Comparison of ENCODE assay signal across 17 cellular contexts in genomic region chr16:80460004-80460403, GRCh38.
"Had no signal": no experiment of that assay in that cellular context is flagged by ENCODE, and none has a peak within 500 bp of the region (broad histone marks: within the 10 kb centered on the region; RNA-seq: fewer than 3 reads in every experiment).

No MANE protein-coding gene starts in this region.

- DNase-seq: activated CD4-positive, alpha-beta T cell treated with anti-CD3 and anti-CD28 coated beads, Interleukin-2, amount 50 U/mL, for 48 hours; activated CD8-positive, alpha-beta memory T cell treated with anti-CD3 and anti-CD28 coated beads, Interleukin-2, amount 10 ng/mL, durations not matched to agents 7 days and 5 days; activated naive CD4-positive, alpha-beta T cell treated with anti-CD3 and anti-CD28 coated beads for 36 hours; activated naive CD8-positive, alpha-beta T cell treated with anti-CD3 and anti-CD28 coated beads, Interleukin-2, amount 50 U/mL, for 24 hours; activated T-cell treated with anti-CD3 and anti-CD28 coated beads, Interleukin-2, amount 50 U/mL, for 1 hour; dorsolateral prefrontal cortex; foreskin keratinocyte; head of caudate nucleus; midbrain; stimulated activated CD4-positive, alpha-beta T cell treated with anti-CD3 and anti-CD28 coated beads, Interleukin-2, amount 100 ng/mL, for 48 hours; stimulated activated naive B cell treated with anti-CD40 and anti-IgM and Interleukin-4, amounts not matched to agents 10 μg/mL and 1 μg/mL and 100 μg/mL, for 72 hours; T-helper 1 cell; T1000 had no signal

- FAIRE-seq: endometrium had no signal

- H3K4me1 ChIP-seq: ascending aorta, foreskin keratinocyte, parathyroid adenoma had no signal

- H3K4me3 ChIP-seq: ascending aorta, dorsolateral prefrontal cortex, lung had no signal

- H3K9me3 ChIP-seq: ascending aorta had no signal

- H3K27me3 ChIP-seq: ascending aorta had no signal

- H3K36me3 ChIP-seq: ascending aorta had no signal

- H3K27ac ChIP-seq: ascending aorta, dorsolateral prefrontal cortex, foreskin keratinocyte, parathyroid adenoma had no signal

- ATAC-seq: activated CD8-positive, alpha-beta memory T cell treated with anti-CD3 and anti-CD28 coated beads, Interleukin-2, amount 10 ng/mL, durations not matched to agents 7 days and 5 days; activated naive CD8-positive, alpha-beta T cell treated with anti-CD3 and anti-CD28 coated beads, Interleukin-2, amount 50 U/mL, for 24 hours; foreskin keratinocyte; stimulated activated naive B cell treated with anti-CD40 and anti-IgM and Interleukin-4, amounts not matched to agents 10 μg/mL and 1 μg/mL and 100 μg/mL, for 72 hours had no signal
